ENCODE assay signal across 8 cellular contexts in the genomic region with DNA sequence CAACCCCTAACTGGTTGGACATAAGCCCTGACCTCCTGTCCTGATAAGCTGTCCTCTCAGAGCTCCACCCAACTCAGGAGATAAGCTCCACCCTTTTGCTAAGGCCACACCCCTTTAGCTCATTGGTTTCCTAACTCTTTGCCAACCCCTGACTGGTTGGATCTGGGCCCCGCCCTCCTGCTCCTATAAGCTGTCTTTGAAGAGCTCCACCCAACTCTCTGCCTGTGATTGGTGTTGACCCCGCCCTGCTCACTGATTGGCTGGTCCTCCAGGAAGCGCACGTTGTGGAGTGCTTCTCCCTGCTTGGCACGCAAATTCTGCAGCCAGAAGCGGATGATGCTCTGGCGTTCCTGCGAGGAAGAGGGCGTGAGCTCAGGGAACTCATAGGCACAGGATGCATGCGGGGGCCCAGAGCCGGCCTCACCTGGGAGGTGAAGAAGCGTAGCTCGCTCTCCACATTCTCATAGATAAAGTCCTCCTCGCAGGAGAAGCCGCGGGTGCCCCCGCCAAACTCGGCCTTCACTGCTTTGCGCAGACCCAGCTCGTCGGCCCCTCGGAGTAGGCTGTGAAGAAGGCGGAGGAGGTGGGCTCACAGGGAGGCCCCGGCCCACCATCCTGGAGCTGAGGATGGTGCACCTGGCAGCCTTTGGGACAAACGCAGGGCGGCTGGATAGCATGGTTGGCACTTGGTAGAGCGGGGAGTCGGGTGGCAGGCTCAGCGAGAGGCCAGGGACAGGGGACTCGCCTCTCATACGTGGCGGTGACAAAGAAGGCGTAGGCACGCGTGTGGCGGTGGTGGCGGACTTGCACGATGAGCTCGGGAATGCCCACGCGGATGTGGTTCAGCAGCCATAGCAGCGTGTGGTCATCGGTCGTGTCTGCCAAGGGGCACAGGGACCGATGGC. TPM values are rescaled to one million over a fixed set of nuclear protein-coding genes. Genes with fewer than 3 reads are reported as not detected.
DNase-seq lines count a peak whose midpoint lies in the region; ATAC-seq and TF ChIP-seq lines count a peak whose summit lies in the region.

No MANE protein-coding gene starts in this region.

- H3K9me3 ChIP-seq in adipocyte (ENCODE audit: control insufficient read depth, low read length) (no peaks in the 10 kb centered on the region), sigmoid colon (no peaks in the 10 kb centered on the region), right atrium auricular region (no peaks in the 10 kb centered on the region)

- intact Hi-C loops in sigmoid colon (cut with DNase I): no loop called here

- peak overlapping the region in 7 of 8 donors; percentile 25 to 75 (median 53) for H3K4me3 Mint-ChIP-seq in naive B cell

- TF ChIP-seq CTCF in sigmoid colon (IDR thresholded peaks at IDR 0.05): no peak
- no peak for TF ChIP-seq CTCF in right atrium auricular region (IDR thresholded peaks at IDR 0.05)

- no peak for TF ChIP-seq EP300 in sigmoid colon (IDR thresholded peaks at IDR 0.05)

- no peaks in the 10 kb centered on the region for H3K36me3 Mint-ChIP-seq in naive B cell

- WGBS in sigmoid colon, 2 donors: 96% methylated on average over 45 of the region's 45 CpGs

- TF ChIP-seq POLR2A in sigmoid colon (IDR thresholded peaks at IDR 0.05): no peak

- peaks cover 0 to 21% (median 16%) of the 10 kb centered on the region in 3 donors for H3K27me3 Mint-ChIP-seq in naive B cell

- H3K27me3 ChIP-seq in adipocyte (replicated peaks; ENCODE audit: control insufficient read depth, insufficient read depth, low read length) (no peaks in the 10 kb centered on the region), sigmoid colon (peaks cover 5 to 47% (median 27%) of the 10 kb centered on the region in 3 donors), right atrium auricular region (no peaks in the 10 kb centered on the region)

- H3K27ac ChIP-seq in sigmoid colon: no peak overlapping the region
- no peak overlapping the region for H3K27ac ChIP-seq in right atrium auricular region

- peak; percentile 61 for DNase-seq in stimulated activated CD4-positive, alpha-beta T cell treated with anti-CD3 and anti-CD28 coated beads, Interleukin-15, amount 100 ng/mL, for 24 hours
- DNase-seq in stimulated activated CD4-positive, alpha-beta T cell treated with anti-CD3 and anti-CD28 coated beads, Interleukin-4, amount 100 ng/mL, for 4 hours: no peak
- DNase-seq in NCI-H524 (lab: John Stamatoyannopoulos, UW) (peak; percentile 32 to 48), adipocyte (ENCODE audit: low read depth) (peak; percentile 39), naive B cell (no peak), sigmoid colon (no peak), right atrium auricular region (ENCODE audit: low spot score) (no peak)

- no peaks in the 10 kb centered on the region for H3K9me3 Mint-ChIP-seq in naive B cell

- no peak overlapping the region for H3K27ac Mint-ChIP-seq in naive B cell

- peaks cover 30 to 36% (median 34%) of the 10 kb centered on the region in 3 donors for H3K4me1 Mint-ChIP-seq in naive B cell

- H3K4me1 ChIP-seq in adipocyte (ENCODE audit: control insufficient read depth, insufficient read depth, low read length) (peaks cover 10% of the 10 kb centered on the region), sigmoid colon (peaks cover 0 to 52% (median 47%) of the 10 kb centered on the region in 4 donors), right atrium auricular region (peaks cover 0 to 45% of the 10 kb centered on the region in 2 donors)

- H3K36me3 ChIP-seq in adipocyte (ENCODE audit: control insufficient read depth, insufficient read depth, low read length, severe bottlenecking): no peaks in the 10 kb centered on the region
- H3K36me3 ChIP-seq in sigmoid colon: peaks cover 0 to 8% (median 0%) of the 10 kb centered on the region in 4 donors
- no peaks in the 10 kb centered on the region for H3K36me3 ChIP-seq in right atrium auricular region

- ATAC-seq in naive B cell (ENCODE audit: low read depth in 2 of 2) (no peak), HG03354 (IDR thresholded peaks at IDR 0.05; ENCODE audit: poor library complexity, severe bottlenecking, unreplicated experiment) (no peak)

- H3K4me3 ChIP-seq in adipocyte (ENCODE audit: low read length): no peak overlapping the region
- H3K4me3 ChIP-seq in sigmoid colon: no peak overlapping the region
- H3K4me3 ChIP-seq in right atrium auricular region: no peak overlapping the region

- H3K9ac ChIP-seq in adipocyte (ENCODE audit: low read length): no peak overlapping the region

RNA-seq across cellular contexts. Expression of gene ANO8, which starts 1.7 kb away (rescaled TPM):
- polyA plus RNA-seq in naive B cell (ENCODE audit: low read depth in 6 of 6) (not detected), sigmoid colon (1 to 10 TPM in 2 of 3 donors, under 1 TPM in 1; 0.46 to 5.4 (median 1.2) TPM)
- total RNA-seq in sigmoid colon (10 to 100 TPM in 1 of 4 donors, 1 to 10 TPM in 3; 2.0 to 10.5 (median 2.7) TPM), right atrium auricular region (1 to 10 TPM; 4.2 to 5.2 TPM)

RNA-seq across cellular contexts. Expression of gene GTPBP3, which starts 4.4 kb away (rescaled TPM):
- 1 to 10 TPM; 5.6 to 9.7 (median 6.8) TPM for polyA plus RNA-seq in naive B cell (ENCODE audit: low read depth in 6 of 6)
- total RNA-seq in sigmoid colon: 10 to 100 TPM in 3 of 4 donors, 1 to 10 TPM in 1; 4.6 to 22.2 (median 15.4) TPM
- polyA plus RNA-seq in sigmoid colon: 10 to 100 TPM in 1 of 3 donors, 1 to 10 TPM in 2; 3.7 to 16.0 (median 4.8) TPM
- 10 to 100 TPM in 1 of 2 donors, 1 to 10 TPM in 1; 6.0 to 16.8 TPM for total RNA-seq in right atrium auricular region

RNA-seq across cellular contexts. Expression of gene DDA1, which starts 23.6 kb away (rescaled TPM):
- polyA plus RNA-seq in naive B cell (ENCODE audit: low read depth in 6 of 6) (10 to 100 TPM; 16.2 to 25.0 (median 22.6) TPM), sigmoid colon (100 to 1,000 TPM in 1 of 3 donors, 10 to 100 TPM in 2; 57.1 to 101 (median 82.6) TPM)
- total RNA-seq in sigmoid colon (10 to 100 TPM in 2 of 4 donors, 1 to 10 TPM in 2; 6.1 to 10.3 (median 8.7) TPM), right atrium auricular region (10 to 100 TPM; 22.2 to 40.1 TPM)

RNA-seq across cellular contexts. Expression of gene MRPL34, which starts 27.3 kb away (rescaled TPM):
- 100 to 1,000 TPM; 121 to 189 (median 160) TPM for polyA plus RNA-seq in naive B cell (ENCODE audit: low read depth in 6 of 6)
- 100 to 1,000 TPM; 174 to 390 (median 267) TPM for total RNA-seq in sigmoid colon
- polyA plus RNA-seq in sigmoid colon: 100 to 1,000 TPM; 217 to 476 (median 275) TPM
- 100 to 1,000 TPM; 203 to 254 TPM for total RNA-seq in right atrium auricular region

RNA-seq across cellular contexts. Expression of gene ABHD8, which starts 29.7 kb away (rescaled TPM):
- 1 to 10 TPM; 6.4 to 8.6 (median 7.4) TPM for polyA plus RNA-seq in naive B cell (ENCODE audit: low read depth in 6 of 6)
- total RNA-seq in sigmoid colon: 10 to 100 TPM; 15.5 to 21.9 (median 18.8) TPM
- 1 to 10 TPM; 4.2 to 9.0 (median 7.4) TPM for polyA plus RNA-seq in sigmoid colon
- total RNA-seq in right atrium auricular region: 10 to 100 TPM; 11.8 to 15.8 TPM

Comparison
In these comparisons a context has a peak if more than half of its experiments do, and no peak if none do; other contexts are left out.
1. DNase-seq: peak in stimulated activated CD4-positive, alpha-beta T cell treated with anti-CD3 and anti-CD28 coated beads, Interleukin-15, amount 100 ng/mL, for 24 hours (single experiment), NCI-H524 (2 of 2) and adipocyte (single experiment); none in stimulated activated CD4-positive, alpha-beta T cell treated with anti-CD3 and anti-CD28 coated beads, Interleukin-4, amount 100 ng/mL, for 4 hours (0 of 2), naive B cell (single experiment), sigmoid colon (single experiment) and right atrium auricular region (single experiment).